8 cellular contexts compared by ENCODE assay signal in genomic region chr2:70133521-70134348, GRCh38.
DNase-seq lines count a peak whose midpoint lies in the region; ATAC-seq and TF ChIP-seq lines count a peak whose summit lies in the region.

No MANE protein-coding gene starts in this region.

- H3K4me1 ChIP-seq in endocrine pancreas (ENCODE audit: control insufficient read depth, insufficient read depth, low read length): peaks cover 6% of the 10 kb centered on the region

- peaks cover 13% of the 10 kb centered on the region for H3F3A ChIP-seq in SU-DHL-6 (ENCODE audit: insufficient read depth)

- no peak for TF ChIP-seq CTCF in SU-DHL-6 (IDR thresholded peaks at IDR 0.05; ENCODE audit: insufficient read depth, low read length, poor library complexity, severe bottlenecking)

- H3K27me3 ChIP-seq in SU-DHL-6 (ENCODE audit: low read length): no peaks in the 10 kb centered on the region
- H3K27me3 ChIP-seq in endocrine pancreas (ENCODE audit: control insufficient read depth, insufficient read depth, low read length): no peaks in the 10 kb centered on the region

- no peak for DNase-seq in activated CD4-positive, CD25-positive, alpha-beta regulatory T cell (lab: John Stamatoyannopoulos, UW)
- no peak for DNase-seq in foreskin melanocyte

- peak overlapping the region; percentile 80 for H2AFZ ChIP-seq in SU-DHL-6 (ENCODE audit: low read depth, low read length, severe bottlenecking)

- H3K36me3 ChIP-seq in SU-DHL-6 (ENCODE audit: low read length): no peaks in the 10 kb centered on the region
- H3K36me3 ChIP-seq in endocrine pancreas (ENCODE audit: control insufficient read depth, insufficient read depth, low read length): no peaks in the 10 kb centered on the region

- H3K27ac ChIP-seq in SU-DHL-6 (ENCODE audit: low read depth, low read length) (peak overlapping the region; percentile 74), skin epidermis (peak overlapping the region in 20 of 21 experiments; percentile 33 to 99 (median 90))

- H3K9me2 ChIP-seq in SU-DHL-6 (replicated peaks; ENCODE audit: insufficient read depth, low read length): no peaks in the 10 kb centered on the region

- H3K9me3 ChIP-seq in SU-DHL-6 (ENCODE audit: insufficient read depth, low read length): no peaks in the 10 kb centered on the region
- H3K9me3 ChIP-seq in endocrine pancreas (ENCODE audit: control insufficient read depth, low read length): no peaks in the 10 kb centered on the region

- peak; percentile 10 to 22 for ATAC-seq in activated CD4-positive, CD25-positive, alpha-beta regulatory T cell treated with anti-CD3 and anti-CD28 coated beads, Interleukin-2, amount 50 U/mL, for 24 hours
- no peak for ATAC-seq in GM19463 (IDR thresholded peaks at IDR 0.05; ENCODE audit: unreplicated experiment)
- no peak for ATAC-seq in GM21528 (IDR thresholded peaks at IDR 0.05; ENCODE audit: low FRiP score, unreplicated experiment)

- H3K79me2 ChIP-seq in SU-DHL-6 (ENCODE audit: insufficient read depth, low read length): no peaks in the 10 kb centered on the region

- peak overlapping the region; percentile 85 for H3K4me2 ChIP-seq in SU-DHL-6 (ENCODE audit: low read depth, low read length, poor library complexity, severe bottlenecking)

- no peak overlapping the region for H3K4me3 ChIP-seq in SU-DHL-6 (ENCODE audit: insufficient read depth, low read length, poor library complexity, severe bottlenecking)
- peak overlapping the region; percentile 83 for H3K4me3 ChIP-seq in endocrine pancreas (ENCODE audit: control insufficient read depth, insufficient read depth, low read length)
- no peak overlapping the region for H3K4me3 ChIP-seq in skin epidermis

- H4K20me1 ChIP-seq in SU-DHL-6 (ENCODE audit: low read depth, low read length): no peaks in the 10 kb centered on the region

- peak overlapping the region; percentile 66 for H3K9ac ChIP-seq in SU-DHL-6 (ENCODE audit: low read length)
- no peak overlapping the region for H3K9ac ChIP-seq in endocrine pancreas (ENCODE audit: control insufficient read depth, insufficient read depth, low read length)

Comparison
In these comparisons a context has a peak if more than half of its experiments do, and no peak if none do; other contexts are left out.
1. ATAC-seq: peak in activated CD4-positive, CD25-positive, alpha-beta regulatory T cell treated with anti-CD3 and anti-CD28 coated beads, Interleukin-2, amount 50 U/mL, for 24 hours (2 of 2); none in GM19463 (single experiment) and GM21528 (single experiment).